In genomic region chr11:129279326-129280026, GRCh38 we compare ENCODE assay signal across 8 cellular contexts.
DNase-seq lines count a peak whose midpoint lies in the region; ATAC-seq and TF ChIP-seq lines count a peak whose summit lies in the region.

No MANE protein-coding gene starts in this region.

- ATAC-seq in GM19438 (IDR thresholded peaks at IDR 0.05; ENCODE audit: low read depth, unreplicated experiment) (peak; percentile 71), IMR-90 (ENCODE audit: low read depth) (peak; percentile 90), Right ventricle myocardium superior (ENCODE audit: poor library complexity) (peak; percentile 97), thoracic aorta (ENCODE audit: insufficient number of reproducible peaks, low FRiP score, low read depth) (peak; percentile 88)

- peak overlapping the region; percentile 62; the same call in 1 of the 2 replicates for H2BK120ac ChIP-seq in IMR-90 (ENCODE audit: low read depth, low read length)

- H2AK5ac ChIP-seq in IMR-90 (ENCODE audit: low read depth, low read length), result no peak overlapping the region

- H2AK9ac ChIP-seq in IMR-90 (replicated peaks; ENCODE audit: low read depth, low read length, poor library complexity), result peak overlapping the region; percentile 38

- dilution Hi-C loops in IMR-90 (cut with HindIII; ENCODE audit: low sequenced_read_pairs, unreplicated experiment), result no loop called here

- H4K91ac ChIP-seq in IMR-90 (ENCODE audit: insufficient read depth, low read depth, low read length), result no peak overlapping the region

- no peaks in the 10 kb centered on the region for H3K27me3 ChIP-seq in IMR-90 (ENCODE audit: control insufficient read depth, insufficient read depth, low read length)
- no peaks in the 10 kb centered on the region for H3K27me3 ChIP-seq in thoracic aorta (replicated peaks; ENCODE audit: insufficient read depth)

- WGBS in IMR-90 (ENCODE audit: extremely low coverage in 2 of 2, insufficient read length in 1 of 2), 2 experiments, result 4% methylated on average over 33 of the region's 103 CpGs; no CpG with 5 or more reads in 1 of the 2 experiments

- H3K4me1 ChIP-seq in IMR-90 (ENCODE audit: control insufficient read depth, insufficient read depth, low read length), result peaks cover 2% of the 10 kb centered on the region; the same call in 1 of the 2 replicates
- H3K4me1 ChIP-seq in thoracic aorta (ENCODE audit: control insufficient read depth in 1 of 2, low read depth in 2 of 2), result peaks cover 5 to 36% of the 10 kb centered on the region in 2 donors

- H2BK5ac ChIP-seq in IMR-90 (ENCODE audit: low read depth, low read length, poor library complexity, severe bottlenecking), result no peak overlapping the region

- H3K36me3 Mint-ChIP-seq in activated naive CD8-positive, alpha-beta T cell, result no peaks in the 10 kb centered on the region
- H3K36me3 Mint-ChIP-seq in osteocyte (ENCODE audit: unreplicated experiment), result no peaks in the 10 kb centered on the region

- peak overlapping the region; percentile 92 for H3K4me3 Mint-ChIP-seq in activated naive CD8-positive, alpha-beta T cell
- peak overlapping the region; percentile 75 for H3K4me3 Mint-ChIP-seq in osteocyte (ENCODE audit: unreplicated experiment)

- no TSS peak for BruUV-seq in IMR-90 (replicated peaks; lab: Mats Ljungman, UMichigan)

- H4K5ac ChIP-seq in IMR-90 (ENCODE audit: low read depth, low read length), result no peak overlapping the region

- H4K20me1 ChIP-seq in IMR-90 (ENCODE audit: insufficient read depth, low read length), result peaks cover 20% of the 10 kb centered on the region; the same call in 1 of the 2 replicates

- H3K56ac ChIP-seq in IMR-90 (ENCODE audit: extremely low read depth, insufficient read depth, low read length), result no peak overlapping the region

- peak overlapping the region; percentile 18; the same call in 1 of the 2 replicates for H3K4ac ChIP-seq in IMR-90 (ENCODE audit: low read depth, low read length)

- H3K14ac ChIP-seq in IMR-90 (replicated peaks; ENCODE audit: low read depth, low read length), result 0 out of 2 replicates have a peak overlapping the region, but pooled peaks have one; percentile 2

- H3K27me3 Mint-ChIP-seq in activated naive CD8-positive, alpha-beta T cell, result peaks cover 3% of the 10 kb centered on the region
- H3K27me3 Mint-ChIP-seq in osteocyte (ENCODE audit: unreplicated experiment), result no peaks in the 10 kb centered on the region

- H3K27ac ChIP-seq in IMR-90 (ENCODE audit: insufficient read depth, low read length) (peak overlapping the region; percentile 38; the same call in 1 of the 2 replicates), thoracic aorta (no peak overlapping the region)

- in situ Hi-C loops in IMR-90 (cut with MboI; ENCODE audit: low sequenced_read_pairs), result no loop called here

- no peaks in the 10 kb centered on the region for H3K9me3 ChIP-seq in IMR-90 (ENCODE audit: control insufficient read depth, insufficient read depth, low read length)
- no peaks in the 10 kb centered on the region for H3K9me3 ChIP-seq in thoracic aorta

- peaks cover 30% of the 10 kb centered on the region for H3K4me1 Mint-ChIP-seq in activated naive CD8-positive, alpha-beta T cell (ENCODE audit: low read depth)
- peaks cover 23% of the 10 kb centered on the region for H3K4me1 Mint-ChIP-seq in osteocyte (ENCODE audit: unreplicated experiment)

- 0 out of 2 replicates have a peak, but pooled peaks have one; percentile 15 for TF ChIP-seq CTCF in IMR-90 (conservative IDR thresholded peaks at IDR 0.05; ENCODE audit: low read depth, low read length)
- no peak for TF ChIP-seq CTCF in osteocyte (IDR thresholded peaks at IDR 0.05)
- TF ChIP-seq CTCF in thoracic aorta (IDR thresholded peaks at IDR 0.05), result no peak

- H3K27ac Mint-ChIP-seq in activated naive CD8-positive, alpha-beta T cell, result peak overlapping the region; percentile 89
- peak overlapping the region; percentile 1 for H3K27ac Mint-ChIP-seq in osteocyte (ENCODE audit: unreplicated experiment)

- H2AFZ ChIP-seq in IMR-90 (replicated peaks; ENCODE audit: low read length, poor library complexity), result peak overlapping the region; percentile 98

- no peak overlapping the region for H2BK20ac ChIP-seq in IMR-90 (ENCODE audit: low read depth, low read length)

- no peaks in the 10 kb centered on the region for H3K9me1 ChIP-seq in IMR-90 (ENCODE audit: insufficient read depth, low read length)

- peak; percentile 18 to 44 for DNase-seq in AML-193 (lab: John Stamatoyannopoulos, UW)
- peak; percentile 67 for DNase-seq in IMR-90
- DNase-seq in SHP77 treated with DMSO at 0.1 percent for 48 hours (lab: John Stamatoyannopoulos, UW), result peak; percentile 26
- DNase-seq in Right ventricle myocardium superior, result peak; percentile 87
- peak; percentile 92 for DNase-seq in osteocyte (ENCODE audit: extremely low spot score, unreplicated experiment)
- peak; percentile 4 for DNase-seq in thoracic aorta (ENCODE audit: low spot score)

- peak overlapping the region; percentile 40; the same call in 1 of the 2 replicates for H3K23ac ChIP-seq in IMR-90 (ENCODE audit: low read depth, low read length)

- peak overlapping the region; percentile 87 for H3K4me2 ChIP-seq in IMR-90 (ENCODE audit: low read depth, low read length)

- intact Hi-C loops in IMR-90 (cut with micrococcal nuclease), result loop anchor here (5.0 kb wide), 1 partner anchor 137 kb away; no protein-coding TSS in a partner anchor
- intact Hi-C loops in Right ventricle myocardium superior (cut with DNase I), result no loop called here

- no peaks in the 10 kb centered on the region for H3K36me3 ChIP-seq in IMR-90 (ENCODE audit: control insufficient read depth, insufficient read depth, low read length)
- no peaks in the 10 kb centered on the region for H3K36me3 ChIP-seq in thoracic aorta

- TF ChIP-seq RAD21 in IMR-90 (IDR thresholded peaks at IDR 0.05; ENCODE audit: low read length), result no peak

- no peak overlapping the region for H3K18ac ChIP-seq in IMR-90 (ENCODE audit: low read depth, low read length)

- peaks cover 18 to 23% of the 10 kb centered on the region in 2 experiments for H3K79me1 ChIP-seq in IMR-90 (ENCODE audit: low read depth in 1 of 2, low read length in 2 of 2)

- H3K4me3 ChIP-seq in IMR-90 (ENCODE audit: insufficient read depth, low read depth, low read length), result peak overlapping the region; percentile 82
- H3K4me3 ChIP-seq in thoracic aorta, result peak overlapping the region; percentile 69

- no peaks in the 10 kb centered on the region for H3K9me3 Mint-ChIP-seq in activated naive CD8-positive, alpha-beta T cell (ENCODE audit: low read depth)
- no peaks in the 10 kb centered on the region for H3K9me3 Mint-ChIP-seq in osteocyte (ENCODE audit: unreplicated experiment)

- TF ChIP-seq POLR2A in IMR-90 (IDR thresholded peaks at IDR 0.05; ENCODE audit: low read depth, low read length), result no peak

- peak overlapping the region; percentile 59 for H3K9ac ChIP-seq in IMR-90 (ENCODE audit: low read depth, low read length)

- CTCF ChIA-PET in IMR-90 (lab: Yijun Ruan, JAX), result interaction anchor here (0.6 kb wide), 1 partner anchor 295 kb away, joined by 3 read pairs; no protein-coding TSS in a partner anchor

- H4K8ac ChIP-seq in IMR-90 (ENCODE audit: low read depth in 2 of 2, low read length in 2 of 2), result peak overlapping the region; percentile 5 to 46; a peak in 1 of 4 replicates

- H2BK15ac ChIP-seq in IMR-90 (ENCODE audit: low read depth, low read length), result no peak overlapping the region

- POLR2A ChIA-PET in IMR-90 (lab: Charles Lee; ENCODE audit: unreplicated experiment), result no interaction called here

TF ChIP-seq in IMR-90, 13 proteins besides CTCF, POLR2A, EP300 and RAD21:
- TF ChIP-seq FOS (IDR thresholded peaks at IDR 0.05; ENCODE audit: low read depth, low read length) (no peak), CEBPB (IDR thresholded peaks at IDR 0.05; ENCODE audit: low read depth, low read length) (no peak), RCOR1 (IDR thresholded peaks at IDR 0.05; ENCODE audit: insufficient replicate concordance, low read length) (no peak), MAZ (IDR thresholded peaks at IDR 0.05; ENCODE audit: borderline replicate concordance, low read depth, low read length) (peak; percentile 68; the same call in 1 of the 2 replicates), ELK1 (IDR thresholded peaks at IDR 0.05; ENCODE audit: borderline replicate concordance, low read depth, low read length) (no peak), MAFK (IDR thresholded peaks at IDR 0.05; ENCODE audit: low read depth, low read length) (no peak), SMC3 (IDR thresholded peaks at IDR 0.05; ENCODE audit: low read depth, low read length) (no peak), CHD1 (IDR thresholded peaks at IDR 0.05; ENCODE audit: low read depth, low read length) (no peak), USF2 (IDR thresholded peaks at IDR 0.05; ENCODE audit: low read depth, low read length) (peak; percentile 23; the same call in 1 of the 2 replicates), BHLHE40 (IDR thresholded peaks at IDR 0.05; ENCODE audit: low read depth, low read length) (peak; percentile 90), RFX5 (IDR thresholded peaks at IDR 0.05; ENCODE audit: low read depth, low read length) (no peak), MXI1 (IDR thresholded peaks at IDR 0.05; ENCODE audit: borderline replicate concordance, low read depth, low read length) (peak; percentile 70; the same call in 1 of the 2 replicates), NFE2L2 (IDR thresholded peaks at IDR 0.05; ENCODE audit: low read depth, low read length) (no peak)

Comparison
In these comparisons a context has a peak if more than half of its experiments do, and no peak if none do; other contexts are left out.
1. DNase-seq: peak in every context shown above with its lines; median percentile 92 in osteocyte; 87 in Right ventricle myocardium superior; 67 in IMR-90; 31 in AML-193; 26 in SHP77 treated with DMSO at 0.1 percent for 48 hours; 4 in thoracic aorta.